Comparison of ENCODE assay signal across 18 cellular contexts in genomic region chr18:44878335-44878734, GRCh38.
A peak's percentile ranks its signal among the peaks of the same experiment; 100 is the strongest.
DNase-seq lines count a peak whose midpoint lies in the region; ATAC-seq, FAIRE-seq and TF ChIP-seq lines count a peak whose summit lies in the region.
"Had no signal": no experiment of that assay in that cellular context is flagged by ENCODE, and none has a peak within 500 bp of the region (broad histone marks: within the 10 kb centered on the region; RNA-seq: fewer than 3 reads in every experiment).

No MANE protein-coding gene starts in this region.

- H2AFZ ChIP-seq in GM12878 (ENCODE audit: control insufficient read depth, low read depth, low read length): no peak overlapping the region
- H2AFZ ChIP-seq: GM23248 had no signal

- BruUV-seq in GM12878 (replicated peaks; lab: Mats Ljungman, UMichigan): no TSS peak

- no peaks in the 10 kb centered on the region for H3K27me3 Mint-ChIP-seq in stimulated activated memory B cell treated with anti-CD40 and anti-IgM and Interleukin-4, amounts not matched to agents 10 μg/mL and 1 μg/mL and 100 μg/mL, for 72 hours

- POLR2A ChIA-PET in GM12878 (lab: Charles Lee): no interaction called here

- TF ChIP-seq CTCF in GM12878 (IDR thresholded peaks at IDR 0.05 in 2 of 3, conservative IDR thresholded peaks at IDR 0.05 in 1 of 3; ENCODE audit: control insufficient read depth in 2 of 3, extremely low read depth in 1 of 3, insufficient read depth in 1 of 3, low read depth in 3 of 3, low read length in 3 of 3) (no peak), left ventricle myocardium inferior (IDR thresholded peaks at IDR 0.05; ENCODE audit: borderline replicate concordance) (no peak), testis (IDR thresholded peaks at IDR 0.05) (no peak)

- TF ChIP-seq EP300 in GM12878 (IDR thresholded peaks at IDR 0.05; ENCODE audit: borderline replicate concordance in 1 of 2, control insufficient read depth in 1 of 2, low read depth in 2 of 2, low read length in 2 of 2): no peak

- H3K36me3 ChIP-seq in GM12878 (ENCODE audit: control insufficient read depth in 2 of 2, insufficient read depth in 2 of 2, low read length in 1 of 2) (no peaks in the 10 kb centered on the region), left ventricle myocardium inferior (no peaks in the 10 kb centered on the region), testis (ENCODE audit: low read depth, missing control alignments) (no peaks in the 10 kb centered on the region)

- H3K27me3 ChIP-seq in GM12878 (replicated peaks in 1 of 2; ENCODE audit: control insufficient read depth in 2 of 2, insufficient read depth in 2 of 2, low read length in 1 of 2) (no peaks in the 10 kb centered on the region), left ventricle myocardium inferior (ENCODE audit: low read depth) (peaks cover 44% of the 10 kb centered on the region), testis (no peaks in the 10 kb centered on the region)

- H3K27ac ChIP-seq in GM12878 (ENCODE audit: control insufficient read depth, insufficient read depth) (no peak overlapping the region), left ventricle myocardium inferior (replicated peaks) (no peak overlapping the region), testis (no peak overlapping the region)
- H3K27ac ChIP-seq: GM23248 had no signal

- intact Hi-C loops in GM12878 (cut with micrococcal nuclease; ENCODE audit: unreplicated experiment): no loop called here
- intact Hi-C loops in left ventricle myocardium inferior (cut with micrococcal nuclease): no loop called here
- intact Hi-C loops in testis (cut with DNase I; ENCODE audit: low total_unique reads): no loop called here

- ATAC-seq in HG02885 (IDR thresholded peaks at IDR 0.05; ENCODE audit: poor library complexity, unreplicated experiment): peak; percentile 61
- ATAC-seq in GM12878: no peak
- ATAC-seq in stimulated activated memory B cell treated with anti-CD40 and anti-IgM and Interleukin-4, amounts not matched to agents 10 μg/mL and 1 μg/mL and 100 μg/mL, for 72 hours: no peak

- H3K36me3 Mint-ChIP-seq in stimulated activated memory B cell treated with anti-CD40 and anti-IgM and Interleukin-4, amounts not matched to agents 10 μg/mL and 1 μg/mL and 100 μg/mL, for 72 hours: peaks cover 71% of the 10 kb centered on the region
- H3K36me3 Mint-ChIP-seq: CD4-positive, alpha-beta memory T cell had no signal

- SMC1A ChIA-PET in GM12878 (lab: Charles Lee; ENCODE audit: uncharacterized antibody, unreplicated experiment): interaction anchor here (0.7 to 1.9 kb wide), 10 partner anchors 10 to 186 kb away, joined by 3 to 12 read pairs (median 3); no protein-coding TSS in a partner anchor

- DNase-seq in GM12878 (ENCODE audit: low read depth, low spot score) (no peak), A172 (ENCODE audit: low spot score) (no peak), left ventricle myocardium inferior (no peak), testis (no peak)
- DNase-seq: 8988T; C1 segment of cervical spinal cord; Caco-2; CD4-positive, alpha-beta memory T cell; DMS153; DND-41; GM23248; H7; HCEC 1CT had no signal

- CTCF ChIA-PET in GM12878 (lab: Yijun Ruan, JAX): interaction anchor here (0.6 to 1.5 kb wide), 6 partner anchors 10 to 744 kb away, joined by 3 to 10 read pairs (median 4); no protein-coding TSS in a partner anchor

- TF ChIP-seq POLR2A in GM12878 (IDR thresholded peaks at IDR 0.05; ENCODE audit: low read depth, low read length): no peak
- no peak for TF ChIP-seq POLR2A in testis (IDR thresholded peaks at IDR 0.05)

- H4K20me1 ChIP-seq in GM12878 (ENCODE audit: control insufficient read depth, insufficient read depth): no peaks in the 10 kb centered on the region

- no peak for FAIRE-seq in GM12878 (lab: Jason Lieb, UNC)
- FAIRE-seq: G401.6, GM19239, H1 had no signal

- peak overlapping the region; percentile 74 for H3K27ac Mint-ChIP-seq in stimulated activated memory B cell treated with anti-CD40 and anti-IgM and Interleukin-4, amounts not matched to agents 10 μg/mL and 1 μg/mL and 100 μg/mL, for 72 hours
- H3K27ac Mint-ChIP-seq: CD4-positive, alpha-beta memory T cell had no signal

- RAD21 ChIA-PET in GM12878 (lab: Charles Lee; ENCODE audit: unreplicated experiment): interaction anchor here (1.0 to 1.6 kb wide), 3 partner anchors 9 to 196 kb away, joined by 3 to 11 read pairs (median 3); no protein-coding TSS in a partner anchor

- no peaks in the 10 kb centered on the region for H3K4me1 ChIP-seq in GM12878 (ENCODE audit: control insufficient read depth, insufficient read depth, low read length)
- H3K4me1 ChIP-seq in left ventricle myocardium inferior: peaks cover 23% of the 10 kb centered on the region
- H3K4me1 ChIP-seq in testis: no peaks in the 10 kb centered on the region
- H3K4me1 ChIP-seq: Caco-2 had no signal

- no peak overlapping the region for H3K4me3 ChIP-seq in GM12878
- no peak overlapping the region for H3K4me3 ChIP-seq in left ventricle myocardium inferior
- no peak overlapping the region for H3K4me3 ChIP-seq in testis
- H3K4me3 ChIP-seq: GM23248 had no signal

- peaks cover 42% of the 10 kb centered on the region for H3K4me1 Mint-ChIP-seq in stimulated activated memory B cell treated with anti-CD40 and anti-IgM and Interleukin-4, amounts not matched to agents 10 μg/mL and 1 μg/mL and 100 μg/mL, for 72 hours
- H3K4me1 Mint-ChIP-seq: CD4-positive, alpha-beta memory T cell had no signal

- no peaks in the 10 kb centered on the region for H3K79me2 ChIP-seq in GM12878 (ENCODE audit: control insufficient read depth, insufficient read depth, low read length)

- in situ Hi-C loops in GM12878 (cut with MboI): no loop called here

- no peak for TF ChIP-seq RAD21 in GM12878 (IDR thresholded peaks at IDR 0.05; ENCODE audit: insufficient read depth, low read depth, low read length)

- H3K9ac ChIP-seq in GM12878 (ENCODE audit: control insufficient read depth, insufficient read depth, low read length): no peak overlapping the region
- H3K9ac ChIP-seq: GM23248 had no signal

- no peak overlapping the region for H3K4me2 ChIP-seq in GM12878 (ENCODE audit: control insufficient read depth, insufficient read depth)

- no peaks in the 10 kb centered on the region for H3K9me3 Mint-ChIP-seq in stimulated activated memory B cell treated with anti-CD40 and anti-IgM and Interleukin-4, amounts not matched to agents 10 μg/mL and 1 μg/mL and 100 μg/mL, for 72 hours
- H3K9me3 Mint-ChIP-seq: CD4-positive, alpha-beta memory T cell had no signal

- H3K9me3 ChIP-seq in GM12878 (replicated peaks; ENCODE audit: control insufficient read depth, insufficient read depth, low read length) (no peaks in the 10 kb centered on the region), left ventricle myocardium inferior (replicated peaks) (no peaks in the 10 kb centered on the region), testis (no peaks in the 10 kb centered on the region)
- H3K9me3 ChIP-seq: Caco-2 had no signal

- no peak overlapping the region for H3K4me3 Mint-ChIP-seq in stimulated activated memory B cell treated with anti-CD40 and anti-IgM and Interleukin-4, amounts not matched to agents 10 μg/mL and 1 μg/mL and 100 μg/mL, for 72 hours
- H3K4me3 Mint-ChIP-seq: CD4-positive, alpha-beta memory T cell had no signal

TF ChIP-seq in GM12878, 131 proteins besides CTCF, POLR2A, EP300 and RAD21:
- peak; percentile 21; the same call in 1 of the 2 replicates for TF ChIP-seq NFIC (IDR thresholded peaks at IDR 0.05; ENCODE audit: low read depth, low read length)
- TF ChIP-seq ELK1 (IDR thresholded peaks at IDR 0.05; ENCODE audit: low read depth, low read length): no peak
- TF ChIP-seq IRF3 (IDR thresholded peaks at IDR 0.05): no peak
- no peak for TF ChIP-seq E2F8 (IDR thresholded peaks at IDR 0.05; ENCODE audit: low read depth, partially characterized antibody)
- no peak for TF ChIP-seq STAT3 (IDR thresholded peaks at IDR 0.05; ENCODE audit: low read depth, low read length)
- no peak for TF ChIP-seq FOXM1 (IDR thresholded peaks at IDR 0.05; ENCODE audit: low read depth, low read length)
